In the genomic region with DNA sequence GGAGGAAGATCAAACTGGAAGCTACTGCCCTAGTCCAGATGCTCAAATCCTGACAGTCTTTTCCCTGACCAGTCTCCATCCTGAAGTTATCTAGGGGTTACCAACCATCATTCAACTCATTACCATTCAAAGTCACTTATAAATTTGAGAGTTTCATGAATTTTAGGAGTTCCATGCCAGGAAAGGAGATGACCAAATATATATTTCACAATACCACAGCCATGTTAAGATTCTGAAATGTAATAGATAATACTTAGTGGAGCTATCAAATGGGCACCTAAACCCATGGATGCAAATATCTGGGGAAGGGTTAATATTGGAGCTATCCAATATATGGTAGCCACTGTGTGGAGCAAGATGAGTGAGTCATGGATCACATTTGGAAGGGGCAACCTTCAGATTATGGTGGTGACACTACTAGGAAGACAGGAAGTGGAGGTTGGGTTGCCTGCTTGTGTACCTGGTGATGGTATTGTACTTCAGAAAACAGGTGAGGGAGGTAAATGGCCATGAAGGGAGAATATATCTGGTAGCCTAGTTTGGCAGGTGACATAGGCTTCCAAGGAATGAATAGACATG, we compare ENCODE assay signal across 1 cellular context.
TF ChIP-seq lines count a peak whose summit lies in the region.

No MANE protein-coding gene starts in this region.

TF ChIP-seq in GM23338, 12 proteins besides CTCF, POLR2A, EP300 and RAD21:
- TF ChIP-seq CREB1 (CRISPR knock-in tag; IDR thresholded peaks at IDR 0.05; ENCODE audit: low read depth), result no peak
- no peak for TF ChIP-seq EZH2phosphoT487 (IDR thresholded peaks at IDR 0.05; ENCODE audit: unreplicated experiment)
- TF ChIP-seq, protein P1, sequence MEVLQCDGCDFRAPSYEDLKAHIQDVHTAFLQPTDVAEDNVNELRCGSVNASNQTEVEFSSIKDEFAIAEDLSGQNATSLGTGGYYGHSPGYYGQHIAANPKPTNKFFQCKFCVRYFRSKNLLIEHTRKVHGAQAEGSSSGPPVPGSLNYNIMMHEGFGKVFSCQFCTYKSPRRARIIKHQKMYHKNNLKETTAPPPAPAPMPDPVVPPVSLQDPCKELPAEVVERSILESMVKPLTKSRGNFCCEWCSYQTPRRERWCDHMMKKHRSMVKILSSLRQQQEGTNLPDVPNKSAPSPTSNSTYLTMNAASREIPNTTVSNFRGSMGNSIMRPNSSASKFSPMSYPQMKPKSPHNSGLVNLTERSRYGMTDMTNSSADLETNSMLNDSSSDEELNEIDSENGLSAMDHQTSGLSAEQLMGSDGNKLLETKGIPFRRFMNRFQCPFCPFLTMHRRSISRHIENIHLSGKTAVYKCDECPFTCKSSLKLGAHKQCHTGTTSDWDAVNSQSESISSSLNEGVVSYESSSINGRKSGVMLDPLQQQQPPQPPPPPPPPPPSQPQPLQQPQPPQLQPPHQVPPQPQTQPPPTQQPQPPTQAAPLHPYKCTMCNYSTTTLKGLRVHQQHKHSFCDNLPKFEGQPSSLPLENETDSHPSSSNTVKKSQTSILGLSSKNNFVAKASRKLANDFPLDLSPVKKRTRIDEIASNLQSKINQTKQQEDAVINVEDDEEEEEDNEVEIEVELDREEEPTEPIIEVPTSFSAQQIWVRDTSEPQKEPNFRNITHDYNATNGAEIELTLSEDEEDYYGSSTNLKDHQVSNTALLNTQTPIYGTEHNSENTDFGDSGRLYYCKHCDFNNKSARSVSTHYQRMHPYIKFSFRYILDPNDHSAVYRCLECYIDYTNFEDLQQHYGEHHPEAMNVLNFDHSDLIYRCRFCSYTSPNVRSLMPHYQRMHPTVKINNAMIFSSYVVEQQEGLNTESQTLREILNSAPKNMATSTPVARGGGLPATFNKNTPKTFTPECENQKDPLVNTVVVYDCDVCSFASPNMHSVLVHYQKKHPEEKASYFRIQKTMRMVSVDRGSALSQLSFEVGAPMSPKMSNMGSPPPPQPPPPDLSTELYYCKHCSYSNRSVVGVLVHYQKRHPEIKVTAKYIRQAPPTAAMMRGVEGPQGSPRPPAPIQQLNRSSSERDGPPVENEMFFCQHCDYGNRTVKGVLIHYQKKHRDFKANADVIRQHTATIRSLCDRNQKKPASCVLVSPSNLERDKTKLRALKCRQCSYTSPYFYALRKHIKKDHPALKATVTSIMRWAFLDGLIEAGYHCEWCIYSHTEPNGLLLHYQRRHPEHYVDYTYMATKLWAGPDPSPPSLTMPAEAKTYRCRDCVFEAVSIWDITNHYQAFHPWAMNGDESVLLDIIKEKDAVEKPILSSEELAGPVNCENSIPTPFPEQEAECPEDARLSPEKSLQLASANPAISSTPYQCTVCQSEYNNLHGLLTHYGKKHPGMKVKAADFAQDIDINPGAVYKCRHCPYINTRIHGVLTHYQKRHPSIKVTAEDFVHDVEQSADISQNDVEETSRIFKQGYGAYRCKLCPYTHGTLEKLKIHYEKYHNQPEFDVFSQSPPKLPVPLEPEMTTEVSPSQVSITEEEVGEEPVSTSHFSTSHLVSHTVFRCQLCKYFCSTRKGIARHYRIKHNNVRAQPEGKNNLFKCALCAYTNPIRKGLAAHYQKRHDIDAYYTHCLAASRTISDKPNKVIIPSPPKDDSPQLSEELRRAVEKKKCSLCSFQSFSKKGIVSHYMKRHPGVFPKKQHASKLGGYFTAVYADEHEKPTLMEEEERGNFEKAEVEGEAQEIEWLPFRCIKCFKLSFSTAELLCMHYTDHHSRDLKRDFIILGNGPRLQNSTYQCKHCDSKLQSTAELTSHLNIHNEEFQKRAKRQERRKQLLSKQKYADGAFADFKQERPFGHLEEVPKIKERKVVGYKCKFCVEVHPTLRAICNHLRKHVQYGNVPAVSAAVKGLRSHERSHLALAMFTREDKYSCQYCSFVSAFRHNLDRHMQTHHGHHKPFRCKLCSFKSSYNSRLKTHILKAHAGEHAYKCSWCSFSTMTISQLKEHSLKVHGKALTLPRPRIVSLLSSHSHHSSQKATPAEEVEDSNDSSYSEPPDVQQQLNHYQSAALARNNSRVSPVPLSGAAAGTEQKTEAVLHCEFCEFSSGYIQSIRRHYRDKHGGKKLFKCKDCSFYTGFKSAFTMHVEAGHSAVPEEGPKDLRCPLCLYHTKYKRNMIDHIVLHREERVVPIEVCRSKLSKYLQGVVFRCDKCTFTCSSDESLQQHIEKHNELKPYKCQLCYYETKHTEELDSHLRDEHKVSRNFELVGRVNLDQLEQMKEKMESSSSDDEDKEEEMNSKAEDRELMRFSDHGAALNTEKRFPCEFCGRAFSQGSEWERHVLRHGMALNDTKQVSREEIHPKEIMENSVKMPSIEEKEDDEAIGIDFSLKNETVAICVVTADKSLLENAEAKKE (CRISPR knock-in tag; IDR thresholded peaks at IDR 0.05), result no peak
- no peak for TF ChIP-seq POLR2AphosphoS5 (IDR thresholded peaks at IDR 0.05; ENCODE audit: low read depth)
